9 cellular contexts compared by ENCODE assay signal in the genomic region with DNA sequence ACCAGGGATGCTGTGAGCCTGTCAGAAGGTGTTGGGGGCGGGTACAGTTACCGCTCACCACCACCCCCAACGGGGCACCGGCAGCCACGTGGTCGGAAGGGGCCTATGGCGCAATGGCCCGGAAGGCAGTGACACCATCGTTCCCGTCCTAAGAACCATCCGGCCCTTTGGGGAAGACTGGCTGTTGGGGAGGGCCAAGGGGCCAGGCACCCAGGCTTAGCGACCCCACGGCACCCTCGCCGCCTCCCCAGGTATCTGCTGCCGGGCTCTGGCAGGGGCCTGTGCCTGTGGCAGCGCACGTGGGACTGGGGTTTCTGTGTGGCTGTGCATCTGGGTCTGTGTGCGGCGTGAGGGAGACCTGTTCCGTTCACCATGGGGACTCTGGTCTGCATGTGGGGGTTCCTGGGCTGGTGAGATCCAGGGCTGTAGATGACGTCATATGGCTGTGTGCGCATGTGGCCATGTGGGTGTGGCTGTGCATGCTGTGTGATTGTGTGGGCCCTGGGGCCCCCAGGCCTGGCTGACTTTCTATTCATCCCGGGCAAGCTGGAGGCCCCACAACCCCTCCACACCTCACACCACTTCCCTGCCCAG. TPM values are rescaled to one million over a fixed set of nuclear protein-coding genes. Genes with fewer than 3 reads are reported as not detected.
DNase-seq lines count a peak whose midpoint lies in the region; ATAC-seq lines count a peak whose summit lies in the region.
"Had no signal": no experiment of that assay in that cellular context is flagged by ENCODE, and none has a peak within 500 bp of the region (broad histone marks: within the 10 kb centered on the region; RNA-seq: fewer than 3 reads in every experiment).

No MANE protein-coding gene starts in this region.

- H3K27ac ChIP-seq in duodenal mucosa (ENCODE audit: low read depth, low read length), result peak overlapping the region; percentile 80
- no peak overlapping the region for H3K27ac ChIP-seq in SJCRH30
- H3K27ac ChIP-seq: VCaP had no signal

- H3K4me1 ChIP-seq in duodenal mucosa (ENCODE audit: control insufficient read depth in 1 of 2, insufficient read depth in 2 of 2, low read length in 2 of 2) (peaks cover 0 to 13% of the 10 kb centered on the region in 2 donors), SJCRH30 (no peaks in the 10 kb centered on the region)

- peak; percentile 79 for DNase-seq in activated CD4-positive, CD25-positive, alpha-beta regulatory T cell treated with anti-CD3 and anti-CD28 coated beads, Interleukin-2, amount 50 U/mL, for 72 hours
- DNase-seq in stimulated activated CD4-positive, alpha-beta T cell treated with anti-CD3 and anti-CD28 coated beads, Interleukin-12 subunit alpha, Interleukin-12 subunit beta, amount 100 ng/mL, for 48 hours (ENCODE audit: low read depth in 2 of 3, low spot score in 1 of 3), result peak; percentile 71 to 80 (median 78)
- DNase-seq in SJCRH30 (no peak), ACHN (no peak), DMS153 treated with DMSO at 0.1 percent for 48 hours (lab: John Stamatoyannopoulos, UW; ENCODE audit: unreplicated experiment) (no peak)

- H3K4me3 ChIP-seq in duodenal mucosa (ENCODE audit: low read depth in 1 of 2, low read length in 2 of 2), result peak overlapping the region; percentile 58 to 60
- no peak overlapping the region for H3K4me3 ChIP-seq in SJCRH30

- no peaks in the 10 kb centered on the region for H3K9me3 ChIP-seq in duodenal mucosa (ENCODE audit: control insufficient read depth in 1 of 2, low read length in 2 of 2)
- H3K9me3 ChIP-seq in SJCRH30 (replicated peaks), result no peaks in the 10 kb centered on the region

- ATAC-seq in GM19043 (IDR thresholded peaks at IDR 0.05; ENCODE audit: low read depth, unreplicated experiment) (peak; percentile 82), HG03342 (IDR thresholded peaks at IDR 0.05; ENCODE audit: unreplicated experiment) (peak; percentile 69)

- H3K36me3 ChIP-seq in duodenal mucosa (ENCODE audit: control insufficient read depth in 1 of 2, insufficient read depth in 2 of 2, low read length in 2 of 2), result no peaks in the 10 kb centered on the region
- no peaks in the 10 kb centered on the region for H3K36me3 ChIP-seq in SJCRH30

- in situ Hi-C loops in ACHN (cut with HindIII; ENCODE audit: low pct_ligation_motif_present, low pct_unique_long_range_greater_than_20kb, low sequenced_read_pairs), result no loop called here

- peak overlapping the region; percentile 54 to 59 for H3K9ac ChIP-seq in duodenal mucosa (ENCODE audit: low read depth in 1 of 2, low read length in 2 of 2)

- no peaks in the 10 kb centered on the region for H3K27me3 ChIP-seq in duodenal mucosa (ENCODE audit: control insufficient read depth in 1 of 2, insufficient read depth in 2 of 2, low read length in 2 of 2)
- no peaks in the 10 kb centered on the region for H3K27me3 ChIP-seq in SJCRH30

RNA-seq across cellular contexts. Expression of gene OSM, which starts 0.7 kb away (rescaled TPM):
- not detected in 2 replicates for total RNA-seq in SJCRH30 (2014; rRNA removed; shearing (Covaris generic))

RNA-seq across cellular contexts. Expression of gene LIF, which starts 19.4 kb away (rescaled TPM):
- total RNA-seq in SJCRH30 (2014; rRNA removed; shearing (Covaris generic)), result 1.1 and 1.7 TPM in 2 replicates

RNA-seq across cellular contexts. Expression of gene CASTOR1, which starts 23.4 kb away (rescaled TPM):
- 1.2 and 2.1 TPM in 2 replicates for total RNA-seq in SJCRH30 (2014; rRNA removed; shearing (Covaris generic))

Comparison
In these comparisons a context has a peak if more than half of its experiments do, and no peak if none do; other contexts are left out.
1. DNase-seq: peak in activated CD4-positive, CD25-positive, alpha-beta regulatory T cell treated with anti-CD3 and anti-CD28 coated beads, Interleukin-2, amount 50 U/mL, for 72 hours (single experiment) and stimulated activated CD4-positive, alpha-beta T cell treated with anti-CD3 and anti-CD28 coated beads, Interleukin-12 subunit alpha, Interleukin-12 subunit beta, amount 100 ng/mL, for 48 hours (3 of 3); none in SJCRH30 (0 of 2), ACHN (single experiment) and DMS153 treated with DMSO at 0.1 percent for 48 hours (single experiment).